1 cellular context compared by ENCODE assay signal in the genomic region with DNA sequence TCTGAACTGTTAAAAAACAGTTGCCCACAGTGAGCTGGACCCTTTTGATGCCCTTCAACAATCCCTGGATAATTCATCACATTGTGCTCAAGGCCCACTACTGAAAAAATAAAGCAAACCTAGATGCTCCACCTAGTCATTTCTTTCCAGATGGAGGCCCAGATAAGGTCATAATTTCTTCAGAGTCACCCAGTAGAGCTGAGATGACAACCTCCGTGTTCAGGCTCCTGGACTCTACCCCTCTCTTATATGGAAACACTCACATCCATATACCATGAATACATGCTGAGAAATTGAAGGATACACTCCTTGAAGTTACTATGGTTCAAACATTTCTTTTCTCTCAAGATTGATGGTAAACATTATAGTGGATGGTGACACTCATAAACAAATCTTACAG.
A peak's percentile ranks its signal among the peaks of the same experiment; 100 is the strongest.
TF ChIP-seq lines count a peak whose summit lies in the region.

No MANE protein-coding gene starts in this region.

TF ChIP-seq in K562, 482 proteins besides CTCF, POLR2A, EP300 and RAD21:
- TF ChIP-seq DPF2 (IDR thresholded peaks at IDR 0.05), result 0 out of 2 replicates have a peak, but pooled peaks have one; percentile 26
- TF ChIP-seq GATAD2A (IDR thresholded peaks at IDR 0.05), result no peak
- peak; percentile 20 for TF ChIP-seq MEIS2 (IDR thresholded peaks at IDR 0.05; ENCODE audit: partially characterized antibody)
- peak; percentile 23; the same call in 1 of the 2 replicates for TF ChIP-seq TAL1 (IDR thresholded peaks at IDR 0.05)
